1 cellular context compared by ENCODE assay signal in the genomic region with DNA sequence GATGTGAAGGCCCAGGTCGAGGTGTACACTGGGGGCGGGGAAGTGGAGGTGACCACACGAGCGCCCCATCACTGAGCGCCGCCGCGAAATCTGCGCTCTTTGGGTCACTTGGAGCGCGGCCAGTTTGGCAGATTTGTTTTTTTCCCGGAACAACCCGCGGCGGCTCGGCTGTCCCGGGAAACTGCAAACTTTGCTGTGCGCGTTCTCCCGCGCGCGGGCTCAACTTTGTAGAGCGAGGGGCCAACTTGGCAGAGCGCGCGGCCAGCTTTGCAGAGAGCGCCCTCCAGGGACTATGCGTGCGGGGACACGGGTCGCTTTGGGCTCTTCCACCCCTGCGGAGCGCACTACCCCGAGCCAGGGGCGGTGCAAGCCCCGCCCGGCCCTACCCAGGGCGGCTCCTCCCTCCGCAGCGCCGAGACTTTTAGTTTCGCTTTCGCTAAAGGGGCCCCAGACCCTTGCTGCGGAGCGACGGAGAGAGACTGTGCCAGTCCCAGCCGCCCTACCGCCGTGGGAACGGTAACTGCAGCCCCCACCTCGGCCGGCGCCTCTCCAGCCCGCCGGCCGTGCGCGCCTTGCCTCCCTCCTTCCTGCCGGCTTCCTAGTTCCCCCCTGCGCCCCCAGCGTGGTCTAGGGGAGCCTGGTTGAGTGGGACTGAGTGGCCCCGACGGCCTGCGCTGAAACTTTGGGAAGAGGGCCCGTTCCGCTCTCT.
TF ChIP-seq lines count a peak whose summit lies in the region.

A gene (plus strand): TSS at position 450 of the 709 bp plus-strand sequence. CDS start 17,582 bp downstream, outside the sequence.

TF ChIP-seq in IMR-90, 13 proteins besides CTCF, POLR2A, EP300 and RAD21 (continued from another document):
- TF ChIP-seq CEBPB (IDR thresholded peaks at IDR 0.05; ENCODE audit: low read depth, low read length) (no peak), MAZ (IDR thresholded peaks at IDR 0.05; ENCODE audit: borderline replicate concordance, low read depth, low read length) (peak; percentile 45; the same call in 1 of the 2 replicates), RCOR1 (IDR thresholded peaks at IDR 0.05; ENCODE audit: insufficient replicate concordance, low read length) (no peak)
